In genomic region chr4:56930638-56931037, GRCh38 we compare ENCODE assay signal across 16 cellular contexts. TPM values are rescaled to one million over a fixed set of nuclear protein-coding genes. Genes with fewer than 3 reads are reported as not detected.
DNase-seq lines count a peak whose midpoint lies in the region; ATAC-seq and TF ChIP-seq lines count a peak whose summit lies in the region.
"Had no signal": no experiment of that assay in that cellular context is flagged by ENCODE, and none has a peak within 500 bp of the region (broad histone marks: within the 10 kb centered on the region; RNA-seq: fewer than 3 reads in every experiment).

No MANE protein-coding gene starts in this region.

- TF ChIP-seq POLR2A in spleen (IDR thresholded peaks at IDR 0.05) (no peak), Peyer's patch (IDR thresholded peaks at IDR 0.05) (no peak)

- POLR2A ChIA-PET in activated CD4-positive, alpha-beta T cell treated with anti-CD3 and anti-CD28 coated beads, Interleukin-2, amount 10 ng/mL, durations not matched to agents 7 days and 5 days (lab: Charles Lee): no interaction called here
- POLR2A ChIA-PET in HEK293 (lab: Yijun Ruan, JAX): no interaction called here

- no peak for DNase-seq in activated CD4-positive, alpha-beta T cell treated with anti-CD3 and anti-CD28 coated beads, Interleukin-2, amount 10 ng/mL, durations not matched to agents 7 days and 5 days
- no peak for DNase-seq in activated CD4-positive, alpha-beta T cell treated with anti-CD3 and anti-CD28 coated beads, Interleukin-2, amount 50 U/mL, for 4 hours
- no peak for DNase-seq in effector memory CD8-positive, alpha-beta T cell
- DNase-seq in spleen: peak; percentile 53
- DNase-seq in nucleus accumbens (lab: John Stamatoyannopoulos, UW): no peak
- no peak for DNase-seq in Peyer's patch
- DNase-seq: CD8-positive, alpha-beta T cell; COR-L47; DMS153; DND-41; GDM1; HCEC 1CT had no signal

- WGBS in spleen, 5 donors: 92 to 100% (median 97%) methylated on average over 7 of the region's 7 CpGs

- TF ChIP-seq CTCF in HEK293 (tag by site-specific recombination; IDR thresholded peaks at IDR 0.05) (no peak), spleen (IDR thresholded peaks at IDR 0.05 in 8 of 11, conservative IDR thresholded peaks at IDR 0.05 in 3 of 11) (no peak), Peyer's patch (IDR thresholded peaks at IDR 0.05) (no peak)

- H3K27ac ChIP-seq in HEK293 (ENCODE audit: extremely low read depth, low read depth, low read length) (no peak overlapping the region), spleen (no peak overlapping the region), Peyer's patch (no peak overlapping the region)
- H3K27ac ChIP-seq: 22Rv1, HL-60 had no signal

- H3K4me3 ChIP-seq in HEK293 (ENCODE audit: low read depth, low read length): no peak overlapping the region
- H3K4me3 ChIP-seq in spleen: no peak overlapping the region
- H3K4me3 ChIP-seq in Peyer's patch: no peak overlapping the region

- H3K36me3 ChIP-seq in HEK293 (ENCODE audit: control insufficient read depth in 2 of 2, insufficient read depth in 1 of 2, low read length in 2 of 2) (peaks cover 0 to 28% of the 10 kb centered on the region in 2 experiments; a peak in 2 of 3 replicates), spleen (peaks cover 0 to 87% (median 26%) of the 10 kb centered on the region in 6 donors), Peyer's patch (peaks cover 0 to 37% (median 0%) of the 10 kb centered on the region in 3 donors)

- H3K9me3 Mint-ChIP-seq in activated CD4-positive, alpha-beta T cell treated with anti-CD3 and anti-CD28 coated beads, Interleukin-2, amount 10 ng/mL, durations not matched to agents 7 days and 5 days: no peaks in the 10 kb centered on the region
- H3K9me3 Mint-ChIP-seq in effector memory CD8-positive, alpha-beta T cell: no peaks in the 10 kb centered on the region
- H3K9me3 Mint-ChIP-seq: CD14-positive monocyte; CD8-positive, alpha-beta T cell had no signal

- CTCF ChIA-PET in activated CD4-positive, alpha-beta T cell treated with anti-CD3 and anti-CD28 coated beads, Interleukin-2, amount 10 ng/mL, durations not matched to agents 7 days and 5 days (lab: Charles Lee): no interaction called here
- CTCF ChIA-PET in HEK293 (lab: Yijun Ruan, JAX): no interaction called here

- no peak for ATAC-seq in effector memory CD8-positive, alpha-beta T cell (replicated peaks)
- ATAC-seq: CD8-positive, alpha-beta T cell had no signal

- no peak overlapping the region for H3K4me3 Mint-ChIP-seq in activated CD4-positive, alpha-beta T cell treated with anti-CD3 and anti-CD28 coated beads, Interleukin-2, amount 10 ng/mL, durations not matched to agents 7 days and 5 days
- H3K4me3 Mint-ChIP-seq in effector memory CD8-positive, alpha-beta T cell: no peak overlapping the region
- H3K4me3 Mint-ChIP-seq: CD14-positive monocyte; CD8-positive, alpha-beta T cell had no signal

- H3K4me1 ChIP-seq in HEK293 (ENCODE audit: control insufficient read depth, insufficient read depth, low read length) (no peaks in the 10 kb centered on the region), spleen (peaks cover 0 to 14% (median 0%) of the 10 kb centered on the region in 6 donors), Peyer's patch (no peaks in the 10 kb centered on the region)

- no peaks in the 10 kb centered on the region for H3K27me3 ChIP-seq in spleen (replicated peaks in 1 of 7)
- H3K27me3 ChIP-seq in Peyer's patch: no peaks in the 10 kb centered on the region

- H3K36me3 Mint-ChIP-seq in activated CD4-positive, alpha-beta T cell treated with anti-CD3 and anti-CD28 coated beads, Interleukin-2, amount 10 ng/mL, durations not matched to agents 7 days and 5 days (ENCODE audit: low read depth): peaks cover 48% of the 10 kb centered on the region
- H3K36me3 Mint-ChIP-seq in effector memory CD8-positive, alpha-beta T cell (ENCODE audit: insufficient read depth): peaks cover 60% of the 10 kb centered on the region

- H3K27me3 Mint-ChIP-seq in activated CD4-positive, alpha-beta T cell treated with anti-CD3 and anti-CD28 coated beads, Interleukin-2, amount 10 ng/mL, durations not matched to agents 7 days and 5 days: no peaks in the 10 kb centered on the region
- H3K27me3 Mint-ChIP-seq in effector memory CD8-positive, alpha-beta T cell: no peaks in the 10 kb centered on the region

- H3K9me3 ChIP-seq in HEK293 (ENCODE audit: control insufficient read depth, insufficient read depth, low read depth, low read length) (no peaks in the 10 kb centered on the region), spleen (no peaks in the 10 kb centered on the region), Peyer's patch (no peaks in the 10 kb centered on the region)

- intact Hi-C loops in spleen (cut with DNase I; ENCODE audit: low total_unique reads): no loop called here

- H3K4me1 Mint-ChIP-seq in activated CD4-positive, alpha-beta T cell treated with anti-CD3 and anti-CD28 coated beads, Interleukin-2, amount 10 ng/mL, durations not matched to agents 7 days and 5 days: peaks cover 23% of the 10 kb centered on the region
- H3K4me1 Mint-ChIP-seq in effector memory CD8-positive, alpha-beta T cell (ENCODE audit: low read depth in 2 of 2): peaks cover 10 to 30% of the 10 kb centered on the region in 2 donors
- H3K4me1 Mint-ChIP-seq: CD14-positive monocyte had no signal

- peak overlapping the region; percentile 57 for H3K27ac Mint-ChIP-seq in activated CD4-positive, alpha-beta T cell treated with anti-CD3 and anti-CD28 coated beads, Interleukin-2, amount 10 ng/mL, durations not matched to agents 7 days and 5 days
- H3K27ac Mint-ChIP-seq in effector memory CD8-positive, alpha-beta T cell: peak overlapping the region; percentile 29 to 44

TF ChIP-seq in HEK293, 187 proteins besides CTCF, POLR2A, EP300 and RAD21 (continues in another document):
- TF ChIP-seq ZNF112 (tag by site-specific recombination; IDR thresholded peaks at IDR 0.05) (no peak), GLI2 (tag by site-specific recombination; IDR thresholded peaks at IDR 0.05; ENCODE audit: borderline replicate concordance, low read depth) (no peak), HOXD13 (CRISPR knock-in tag; IDR thresholded peaks at IDR 0.05; ENCODE audit: borderline replicate concordance) (no peak), ZNF792 (tag by site-specific recombination; IDR thresholded peaks at IDR 0.05) (no peak), KLF7 (tag by site-specific recombination; IDR thresholded peaks at IDR 0.05; ENCODE audit: borderline replicate concordance) (no peak), ZIC2 (tag by site-specific recombination; IDR thresholded peaks at IDR 0.05) (peak; percentile 27), ZNF621 (tag by site-specific recombination; IDR thresholded peaks at IDR 0.05) (no peak), TRIM28 (IDR thresholded peaks at IDR 0.05; ENCODE audit: borderline replicate concordance, low read length) (no peak), ZNF677 (tag by site-specific recombination; IDR thresholded peaks at IDR 0.05) (no peak), TSHZ1 (tag by site-specific recombination; IDR thresholded peaks at IDR 0.05; ENCODE audit: borderline replicate concordance) (no peak), ZNF776 (tag by site-specific recombination; IDR thresholded peaks at IDR 0.05; ENCODE audit: borderline replicate concordance) (no peak), ZNF302 (tag by site-specific recombination; IDR thresholded peaks at IDR 0.05; ENCODE audit: low read depth) (no peak), MYNN (tag by site-specific recombination; IDR thresholded peaks at IDR 0.05; ENCODE audit: borderline replicate concordance) (no peak), ZNF341 (tag by site-specific recombination; IDR thresholded peaks at IDR 0.05; ENCODE audit: low read depth) (no peak), ZNF335 (tag by site-specific recombination; conservative IDR thresholded peaks at IDR 0.05) (0 out of 2 replicates have a peak, but pooled peaks have one; percentile 23)

RNA-seq across cellular contexts. Expression of gene REST, which starts 22.9 kb away (rescaled TPM):
- total RNA-seq in activated CD4-positive, alpha-beta T cell treated with anti-CD3 and anti-CD28 coated beads, Interleukin-2, amount 10 ng/mL, durations not matched to agents 7 days and 5 days: 10 to 100 TPM; 54.1 to 54.7 TPM
- total RNA-seq in spleen (10 to 100 TPM; 34.2 to 45.4 (median 40.8) TPM), Peyer's patch (10 to 100 TPM; 27.1 to 37.9 (median 36.0) TPM)
- polyA plus RNA-seq in spleen: 1 to 10 TPM; 3.6 to 6.0 (median 5.3) TPM

RNA-seq across cellular contexts. Expression of gene NOA1, which starts 46.8 kb away (rescaled TPM):
- 10 to 100 TPM; 21.7 to 24.7 TPM for total RNA-seq in activated CD4-positive, alpha-beta T cell treated with anti-CD3 and anti-CD28 coated beads, Interleukin-2, amount 10 ng/mL, durations not matched to agents 7 days and 5 days
- total RNA-seq in spleen (10 to 100 TPM; 12.2 to 21.4 (median 15.8) TPM), Peyer's patch (10 to 100 TPM; 12.4 to 32.6 (median 26.1) TPM)
- polyA plus RNA-seq in spleen: 10 to 100 TPM in 1 of 3 donors, 1 to 10 TPM in 2; 7.4 to 11.4 (median 8.6) TPM

RNA-seq across cellular contexts. Expression of gene POLR2B, which starts 48.1 kb away (rescaled TPM):
- 100 to 1,000 TPM; 113 to 117 TPM for total RNA-seq in activated CD4-positive, alpha-beta T cell treated with anti-CD3 and anti-CD28 coated beads, Interleukin-2, amount 10 ng/mL, durations not matched to agents 7 days and 5 days
- 100 to 1,000 TPM in 2 of 7 donors, 10 to 100 TPM in 5; 78.4 to 119 (median 96.6) TPM for total RNA-seq in spleen
- 10 to 100 TPM; 27.4 to 37.9 (median 36.1) TPM for polyA plus RNA-seq in spleen
- total RNA-seq in Peyer's patch: 100 to 1,000 TPM in 1 of 4 donors, 10 to 100 TPM in 3; 81.5 to 117 (median 87.3) TPM
